1 cellular context compared by ENCODE assay signal in the genomic region with DNA sequence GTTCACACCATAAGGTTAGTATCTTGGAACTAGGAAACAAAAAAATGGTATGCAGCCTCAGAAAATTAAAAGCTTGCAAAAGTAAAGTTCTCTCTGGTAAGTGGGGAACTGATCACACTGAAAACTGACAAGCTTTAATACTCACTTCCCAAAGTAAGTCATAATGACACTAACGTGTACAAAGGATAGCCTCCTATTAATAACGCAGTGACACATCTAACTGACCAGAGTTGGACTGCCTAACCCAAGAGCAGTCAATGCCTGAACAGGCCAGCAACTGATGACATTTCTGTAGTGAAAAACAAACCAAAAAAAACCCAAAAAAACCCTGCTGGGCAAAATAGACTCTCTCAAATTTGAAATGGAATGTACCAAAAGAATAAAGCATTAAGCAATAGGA.
A peak's percentile ranks its signal among the peaks of the same experiment; 100 is the strongest.
TF ChIP-seq lines count a peak whose summit lies in the region.

No MANE protein-coding gene starts in this region.

TF ChIP-seq in GM12878, 131 proteins besides CTCF, POLR2A, EP300 and RAD21 (continued from another document):
- TF ChIP-seq CREM (IDR thresholded peaks at IDR 0.05; ENCODE audit: low read depth) (peak; percentile 61; the same call in 1 of the 2 replicates), SP1 (IDR thresholded peaks at IDR 0.05; ENCODE audit: low read depth, low read length) (no peak), BRCA1 (IDR thresholded peaks at IDR 0.05; ENCODE audit: low read depth, low read length) (no peak), RFX5 (IDR thresholded peaks at IDR 0.05; ENCODE audit: low read depth, low read length) (no peak), MEF2A (IDR thresholded peaks at IDR 0.05; ENCODE audit: insufficient read depth, low read depth, low read length) (0 out of 2 replicates have a peak, but pooled peaks have one; percentile 51)
